In genomic region chr2:624096-624495, GRCh38 we compare ENCODE assay signal across 33 cellular contexts.
"Had no signal": no experiment of that assay in that cellular context is flagged by ENCODE, and none has a peak within 500 bp of the region (broad histone marks: within the 10 kb centered on the region; RNA-seq: fewer than 3 reads in every experiment).

No MANE protein-coding gene starts in this region.

- H3K4me1 ChIP-seq: Peyer's patch, SJSA1 had no signal

- H3K27ac ChIP-seq: cardiac muscle cell, KMS-11, Peyer's patch, SJSA1 had no signal

- H3K27me3 Mint-ChIP-seq: activated CD4-positive, alpha-beta T cell treated with anti-CD3 and anti-CD28 coated beads, Interleukin-2, amount 10 ng/mL, durations not matched to agents 24 days and 14 days; activated T-helper 17 cell treated with anti-CD3 and anti-CD28 coated beads, Interleukin-2, amount 50 U/mL, for 72 hours had no signal

- DNase-seq: activated CD4-positive, alpha-beta T cell treated with anti-CD3 and anti-CD28 coated beads, Interleukin-2, amount 50 U/mL, for 4 hours; activated effector memory CD4-positive, alpha-beta T cell treated with anti-CD3 and anti-CD28 coated beads, Interleukin-2, amount 50 U/mL, for 16 hours; activated naive CD4-positive, alpha-beta T cell; activated naive CD4-positive, alpha-beta T cell treated with anti-CD3 and anti-CD28 coated beads, Interleukin-2, amount 50 U/mL, for 16 hours; activated naive CD8-positive, alpha-beta T cell treated with anti-CD3 and anti-CD28 coated beads for 36 hours; activated T-cell treated with anti-CD3 and anti-CD28 coated beads, Interleukin-2, amount 50 U/mL, for 1 hour; activated T-cell treated with anti-CD3 and anti-CD28 coated beads, Interleukin-2, amount 50 U/mL, for 72 hours; amniotic stem cell; aorta; MM.1S; NCI-H1092 treated with DMSO at 0.1 percent for 48 hours; NCI-H1417; NCI-H146; NCI-H187; NCI-H2029 treated with DMSO at 0.1 percent for 48 hours; NCI-H2107; NCI-H2171; NCI-H510A; NCI-H526; NCI-H748 treated with DMSO at 0.1 percent for 48 hours; NK-92 treated with Interleukin-12 subunit alpha and Interleukin-12 subunit beta, amount 100 ng/mL, for 24 hours; PC-3; Peyer's patch; RPMI8226; SHP77 treated with DMSO at 0.1 percent for 48 hours had no signal

- H3K9me3 ChIP-seq: Peyer's patch, SJSA1, SK-N-SH had no signal

- H3K36me3 ChIP-seq: cardiac muscle cell, Peyer's patch, SJSA1 had no signal

- H3K27ac Mint-ChIP-seq: activated CD4-positive, alpha-beta T cell treated with anti-CD3 and anti-CD28 coated beads, Interleukin-2, amount 10 ng/mL, durations not matched to agents 24 days and 14 days; activated naive CD8-positive, alpha-beta T cell treated with anti-CD3 and anti-CD28 coated beads for 36 hours; activated T-cell treated with anti-CD3 and anti-CD28 coated beads, Interleukin-2, amount 50 U/mL, for 72 hours; activated T-helper 17 cell treated with anti-CD3 and anti-CD28 coated beads, Interleukin-2, amount 50 U/mL, for 72 hours; T-helper 1 cell treated with Interleukin-12 subunit alpha and Interleukin-12 subunit beta and Interleukin-4 antibody, amounts not matched to agents 30 μg/mL and 1 μg/mL, for 36 hours; T-helper 2 cell treated with Interferon-gamma antibody and Interleukin-4, amounts not matched to agents 5 μg/mL and 100 μg/mL, for 36 hours had no signal

- H3K4me3 ChIP-seq: cardiac muscle cell, Peyer's patch, SJSA1 had no signal

- H3K27me3 ChIP-seq: Peyer's patch, SJSA1 had no signal

- H3K4me1 Mint-ChIP-seq: activated CD4-positive, alpha-beta T cell treated with anti-CD3 and anti-CD28 coated beads, Interleukin-2, amount 10 ng/mL, durations not matched to agents 24 days and 14 days; activated naive CD8-positive, alpha-beta T cell treated with anti-CD3 and anti-CD28 coated beads for 36 hours; activated T-helper 17 cell treated with anti-CD3 and anti-CD28 coated beads, Interleukin-2, amount 50 U/mL, for 72 hours had no signal

- H3K36me3 Mint-ChIP-seq: activated naive CD8-positive, alpha-beta T cell treated with anti-CD3 and anti-CD28 coated beads for 36 hours had no signal

- H3K4me3 Mint-ChIP-seq: activated CD4-positive, alpha-beta T cell treated with anti-CD3 and anti-CD28 coated beads, Interleukin-2, amount 10 ng/mL, durations not matched to agents 24 days and 14 days; activated naive CD8-positive, alpha-beta T cell treated with anti-CD3 and anti-CD28 coated beads for 36 hours; activated T-cell treated with anti-CD3 and anti-CD28 coated beads, Interleukin-2, amount 50 U/mL, for 72 hours; activated T-helper 17 cell treated with anti-CD3 and anti-CD28 coated beads, Interleukin-2, amount 50 U/mL, for 72 hours; T-helper 1 cell treated with Interleukin-12 subunit alpha and Interleukin-12 subunit beta and Interleukin-4 antibody, amounts not matched to agents 30 μg/mL and 1 μg/mL, for 36 hours; T-helper 2 cell treated with Interferon-gamma antibody and Interleukin-4, amounts not matched to agents 5 μg/mL and 100 μg/mL, for 36 hours had no signal

- H3K9me3 Mint-ChIP-seq: activated CD4-positive, alpha-beta T cell treated with anti-CD3 and anti-CD28 coated beads, Interleukin-2, amount 10 ng/mL, durations not matched to agents 24 days and 14 days; activated naive CD8-positive, alpha-beta T cell treated with anti-CD3 and anti-CD28 coated beads for 36 hours; activated T-cell treated with anti-CD3 and anti-CD28 coated beads, Interleukin-2, amount 50 U/mL, for 72 hours; activated T-helper 17 cell treated with anti-CD3 and anti-CD28 coated beads, Interleukin-2, amount 50 U/mL, for 72 hours; T-helper 1 cell treated with Interleukin-12 subunit alpha and Interleukin-12 subunit beta and Interleukin-4 antibody, amounts not matched to agents 30 μg/mL and 1 μg/mL, for 36 hours; T-helper 2 cell treated with Interferon-gamma antibody and Interleukin-4, amounts not matched to agents 5 μg/mL and 100 μg/mL, for 36 hours had no signal
